ENCODE assay signal across 1 cellular context in genomic region chr6:109121411-109121810, GRCh38.
TF ChIP-seq lines count a peak whose summit lies in the region.

No MANE protein-coding gene starts in this region.

TF ChIP-seq in K562, 482 proteins besides CTCF, POLR2A, EP300 and RAD21:
- TF ChIP-seq MECOM (CRISPR knock-in tag; IDR thresholded peaks at IDR 0.05) (no peak), KAT7 (CRISPR knock-in tag; IDR thresholded peaks at IDR 0.05; ENCODE audit: borderline replicate concordance) (no peak), HDAC1 (IDR thresholded peaks at IDR 0.05) (no peak), BRF2 (IDR thresholded peaks at IDR 0.05; ENCODE audit: borderline replicate concordance, insufficient read depth, insufficient read length) (no peak), PKNOX1 (IDR thresholded peaks at IDR 0.05) (peak; percentile 83), PRPF4 (IDR thresholded peaks at IDR 0.05; ENCODE audit: insufficient read depth, low read depth, low read length, poor library complexity, severe bottlenecking) (no peak), TAF9B (IDR thresholded peaks at IDR 0.05; ENCODE audit: partially characterized antibody) (no peak), HMBOX1 (IDR thresholded peaks at IDR 0.05) (no peak), ELF1 (tag; IDR thresholded peaks at IDR 0.05) (0 out of 2 replicates have a peak, but pooled peaks have one; percentile 11), KHSRP (IDR thresholded peaks at IDR 0.05) (no peak), PBX2 (CRISPR knock-in tag; IDR thresholded peaks at IDR 0.05; ENCODE audit: low read depth) (no peak), PBX2 (tag; conservative IDR thresholded peaks at IDR 0.05; ENCODE audit: low read depth) (peak; percentile 83), MEIS2 (IDR thresholded peaks at IDR 0.05; ENCODE audit: partially characterized antibody) (peak; percentile 84)
